9 cellular contexts compared by ENCODE assay signal in the genomic region with DNA sequence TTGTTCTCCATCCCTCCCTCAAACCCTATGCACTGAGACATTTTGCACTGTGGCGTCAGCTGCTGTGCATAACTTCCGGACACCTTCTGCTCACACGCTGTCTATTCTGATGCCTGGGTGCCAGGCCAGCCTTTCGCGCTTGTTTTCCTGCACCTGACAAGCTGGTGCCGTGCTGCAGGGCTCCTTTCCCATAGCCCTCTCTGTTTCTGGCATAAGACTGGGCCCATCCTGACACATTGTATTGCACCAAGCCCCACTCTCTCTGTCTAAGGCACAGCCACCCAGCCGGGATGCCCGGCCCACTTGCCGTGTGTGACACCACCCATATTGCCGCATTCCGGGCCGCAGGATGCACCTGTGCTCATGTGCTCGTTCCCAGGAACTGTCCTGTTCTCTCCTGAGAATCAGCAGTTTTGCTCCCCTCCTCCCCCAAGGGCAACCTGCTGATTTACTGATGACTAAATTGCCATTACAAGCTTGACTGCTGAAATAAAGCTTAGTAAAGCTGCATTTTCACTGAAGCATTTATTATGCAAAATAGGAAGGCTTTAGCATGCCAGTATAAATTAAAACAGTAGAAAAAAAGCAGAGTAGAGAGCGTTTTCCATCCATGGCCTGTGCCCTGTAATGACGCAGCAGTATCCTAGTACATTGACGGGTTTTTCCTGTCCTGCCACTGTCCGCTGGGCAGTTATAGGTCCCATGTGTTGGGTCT.
DNase-seq lines count a peak whose midpoint lies in the region; ATAC-seq and TF ChIP-seq lines count a peak whose summit lies in the region.
"Had no signal": no experiment of that assay in that cellular context is flagged by ENCODE, and none has a peak within 500 bp of the region (broad histone marks: within the 10 kb centered on the region; RNA-seq: fewer than 3 reads in every experiment).

No MANE protein-coding gene starts in this region.

- 89 to 99% methylated on average over 10 to 17 of the region's 17 CpGs for WGBS in transverse colon (ENCODE audit: low coverage in 1 of 2), 2 donors

- H4K20me1 ChIP-seq in BLaER1 treated with 17β-estradiol and CSF1 and Interleukin-3, amounts not matched to agents 10 nM and 100 nM: no peaks in the 10 kb centered on the region; a peak in 1 of 22 replicates

- H3K36me3 ChIP-seq in BLaER1 treated with 17β-estradiol and CSF1 and Interleukin-3, amounts not matched to agents 10 nM and 100 nM: no peaks in the 10 kb centered on the region
- H3K36me3 ChIP-seq in transverse colon: no peaks in the 10 kb centered on the region

- H3K27me3 ChIP-seq in BLaER1 treated with 17β-estradiol and CSF1 and Interleukin-3, amounts not matched to agents 10 nM and 100 nM: peaks cover 0 to 6% (median 0%) of the 10 kb centered on the region in 11 experiments; a peak in 1 of 22 replicates
- H3K27me3 ChIP-seq in transverse colon: no peaks in the 10 kb centered on the region

- intact Hi-C loops in transverse colon (cut with DNase I; ENCODE audit: low total_unique reads): no loop called here

- H3K9ac ChIP-seq in BLaER1 treated with 17β-estradiol and CSF1 and Interleukin-3, amounts not matched to agents 10 nM and 100 nM: peak overlapping the region in 4 of 11 experiments; percentile 44 to 72 (median 52); a peak in 8 of 22 replicates

- H3K27ac ChIP-seq in BLaER1 treated with 17β-estradiol and CSF1 and Interleukin-3, amounts not matched to agents 10 nM and 100 nM: peak overlapping the region in 5 of 11 experiments; percentile 44 to 76 (median 69); a peak in 11 of 22 replicates
- H3K27ac ChIP-seq in transverse colon: no peak overlapping the region

- TF ChIP-seq CTCF in transverse colon (IDR thresholded peaks at IDR 0.05): no peak

- peak; percentile 56 for DNase-seq in cerebellar cortex (ENCODE audit: low spot score)
- DNase-seq in activated gamma-delta T cell treated with Interleukin-2 at 50 U/mL for 16 hours: no peak
- no peak for DNase-seq in transverse colon
- no peak for DNase-seq in GM03348 (ENCODE audit: low spot score)
- DNase-seq in NCI-H345 (lab: John Stamatoyannopoulos, UW): no peak
- DNase-seq: NCI-H2081 treated with DMSO at 0.1 percent for 48 hours had no signal

- peaks cover 0 to 10% (median under 1%) of the 10 kb centered on the region in 11 experiments; a peak in 12 of 22 replicates for H3K9me3 ChIP-seq in BLaER1 treated with 17β-estradiol and CSF1 and Interleukin-3, amounts not matched to agents 10 nM and 100 nM (replicated peaks in 1 of 11)
- no peaks in the 10 kb centered on the region for H3K9me3 ChIP-seq in transverse colon

- ATAC-seq in GM19324 (IDR thresholded peaks at IDR 0.05; ENCODE audit: low FRiP score, unreplicated experiment) (peak; percentile 45), HG03354 (IDR thresholded peaks at IDR 0.05; ENCODE audit: poor library complexity, severe bottlenecking, unreplicated experiment) (peak; percentile 38)

- peak overlapping the region; percentile 58 to 93 (median 83) for H3K4me2 ChIP-seq in BLaER1 treated with 17β-estradiol and CSF1 and Interleukin-3, amounts not matched to agents 10 nM and 100 nM

- no peak for TF ChIP-seq EP300 in transverse colon (IDR thresholded peaks at IDR 0.05; ENCODE audit: low read depth)

- TF ChIP-seq POLR2A in transverse colon (IDR thresholded peaks at IDR 0.05): no peak

- in situ Hi-C loops in transverse colon (cut with MboI; ENCODE audit: low pct_ligation_motif_present in 1 of 4, low pct_unique_long_range_greater_than_20kb in 1 of 4, low sequenced_read_pairs in 3 of 4): loop anchor here in 2 of 4 donors (25.0 kb wide), 3 partner anchors 168 to 543 kb away; partner anchors contain the start of gene TADA1 (in 1 of the 2)

- H3K4me1 ChIP-seq in BLaER1 treated with 17β-estradiol and CSF1 and Interleukin-3, amounts not matched to agents 10 nM and 100 nM: peaks cover 47 to 94% (median 81%) of the 10 kb centered on the region in 10 experiments
- H3K4me1 ChIP-seq in transverse colon: no peaks in the 10 kb centered on the region

- H3K4me3 ChIP-seq in BLaER1 treated with 17β-estradiol and CSF1 and Interleukin-3, amounts not matched to agents 10 nM and 100 nM: peak overlapping the region in 2 of 10 experiments; percentile 15 to 19; a peak in 2 of 20 replicates
- H3K4me3 ChIP-seq in transverse colon: no peak overlapping the region
